Comparison of ENCODE assay signal across 12 cellular contexts in genomic region chr2:196915512-196916189, GRCh38. TPM values are rescaled to one million over a fixed set of nuclear protein-coding genes. Genes with fewer than 3 reads are reported as not detected.
DNase-seq lines count a peak whose midpoint lies in the region; ATAC-seq lines count a peak whose summit lies in the region.
"Had no signal": no experiment of that assay in that cellular context is flagged by ENCODE, and none has a peak within 500 bp of the region (broad histone marks: within the 10 kb centered on the region; RNA-seq: fewer than 3 reads in every experiment).

No MANE protein-coding gene starts in this region.

- no peak for DNase-seq in activated naive CD4-positive, alpha-beta T cell treated with Interleukin-2 at 50 U/mL for 16 hours
- peak; percentile 33 for DNase-seq in activated CD8-positive, alpha-beta T cell treated with anti-CD3 and anti-CD28 coated beads, Interleukin-2, amount 10 ng/mL, durations not matched to agents 7 days and 5 days
- DNase-seq in OCI-M1 (lab: John Stamatoyannopoulos, UW) (no peak), dermis blood vessel endothelial cell (no peak), NCI-H774 (lab: John Stamatoyannopoulos, UW) (no peak), GM03348 (ENCODE audit: low spot score) (no peak)
- DNase-seq: KG1, NCI-H226, psoas muscle had no signal

- CTCF ChIA-PET in activated CD8-positive, alpha-beta T cell treated with anti-CD3 and anti-CD28 coated beads, Interleukin-2, amount 10 ng/mL, durations not matched to agents 7 days and 5 days (lab: Charles Lee), result interaction anchor here (1.1 to 2.0 kb wide), 3 partner anchors 9 to 39 kb away, joined by 3 to 13 read pairs (median 4); no protein-coding TSS in a partner anchor

- H3K27ac Mint-ChIP-seq in activated naive CD4-positive, alpha-beta T cell treated with anti-CD3 and anti-CD28 coated beads, Interleukin-2, amount 50 U/mL, for 24 hours, result peak overlapping the region; percentile 97
- peak overlapping the region; percentile 93 for H3K27ac Mint-ChIP-seq in activated CD8-positive, alpha-beta T cell treated with anti-CD3 and anti-CD28 coated beads, Interleukin-2, amount 10 ng/mL, durations not matched to agents 7 days and 5 days

- H3K27me3 Mint-ChIP-seq in activated naive CD4-positive, alpha-beta T cell treated with anti-CD3 and anti-CD28 coated beads, Interleukin-2, amount 50 U/mL, for 24 hours, result no peaks in the 10 kb centered on the region
- no peaks in the 10 kb centered on the region for H3K27me3 Mint-ChIP-seq in activated CD8-positive, alpha-beta T cell treated with anti-CD3 and anti-CD28 coated beads, Interleukin-2, amount 10 ng/mL, durations not matched to agents 7 days and 5 days (ENCODE audit: low read depth)

- peaks cover 33% of the 10 kb centered on the region for H3K4me1 Mint-ChIP-seq in activated naive CD4-positive, alpha-beta T cell treated with anti-CD3 and anti-CD28 coated beads, Interleukin-2, amount 50 U/mL, for 24 hours
- peaks cover 55% of the 10 kb centered on the region for H3K4me1 Mint-ChIP-seq in activated CD8-positive, alpha-beta T cell treated with anti-CD3 and anti-CD28 coated beads, Interleukin-2, amount 10 ng/mL, durations not matched to agents 7 days and 5 days (ENCODE audit: low read depth)

- H3K36me3 Mint-ChIP-seq in activated naive CD4-positive, alpha-beta T cell treated with anti-CD3 and anti-CD28 coated beads, Interleukin-2, amount 50 U/mL, for 24 hours, result peaks cover 29% of the 10 kb centered on the region
- peaks cover 78% of the 10 kb centered on the region for H3K36me3 Mint-ChIP-seq in activated CD8-positive, alpha-beta T cell treated with anti-CD3 and anti-CD28 coated beads, Interleukin-2, amount 10 ng/mL, durations not matched to agents 7 days and 5 days (ENCODE audit: low read depth)

- ATAC-seq in HG03039 (IDR thresholded peaks at IDR 0.05; ENCODE audit: unreplicated experiment), result peak; percentile 29
- ATAC-seq in activated CD8-positive, alpha-beta T cell treated with anti-CD3 and anti-CD28 coated beads, Interleukin-2, amount 10 ng/mL, durations not matched to agents 7 days and 5 days, result peak; percentile 70
- ATAC-seq: HCT116, psoas muscle had no signal

- H3K9me3 Mint-ChIP-seq in activated naive CD4-positive, alpha-beta T cell treated with anti-CD3 and anti-CD28 coated beads, Interleukin-2, amount 50 U/mL, for 24 hours, result no peaks in the 10 kb centered on the region
- peaks cover 18% of the 10 kb centered on the region for H3K9me3 Mint-ChIP-seq in activated CD8-positive, alpha-beta T cell treated with anti-CD3 and anti-CD28 coated beads, Interleukin-2, amount 10 ng/mL, durations not matched to agents 7 days and 5 days (ENCODE audit: insufficient read depth)

- POLR2A ChIA-PET in activated CD8-positive, alpha-beta T cell treated with anti-CD3 and anti-CD28 coated beads, Interleukin-2, amount 10 ng/mL, durations not matched to agents 7 days and 5 days (lab: Charles Lee), result interaction anchor here (0.7 to 6.2 kb wide), 4 partner anchors 12 to 519 kb away, joined by 3 to 100 read pairs (median 6); partner anchors contain the start of genes GTF3C3, PGAP1 and SF3B1

- peak overlapping the region; percentile 56 for H3K4me3 Mint-ChIP-seq in activated naive CD4-positive, alpha-beta T cell treated with anti-CD3 and anti-CD28 coated beads, Interleukin-2, amount 50 U/mL, for 24 hours
- peak overlapping the region; percentile 63 for H3K4me3 Mint-ChIP-seq in activated CD8-positive, alpha-beta T cell treated with anti-CD3 and anti-CD28 coated beads, Interleukin-2, amount 10 ng/mL, durations not matched to agents 7 days and 5 days

RNA-seq across cellular contexts. Expression of gene PGAP1, which starts 10.9 kb away (rescaled TPM):
- 10 to 100 TPM; 33.9 to 39.5 TPM for total RNA-seq in activated CD8-positive, alpha-beta T cell treated with anti-CD3 and anti-CD28 coated beads, Interleukin-2, amount 10 ng/mL, durations not matched to agents 7 days and 5 days
- total RNA-seq in dermis blood vessel endothelial cell, result 4.8 and 10.2 TPM in 2 replicates
